Comparison of ENCODE assay signal across 21 cellular contexts in genomic region chr18:10114727-10115463, GRCh38.
"Had no signal": no experiment of that assay in that cellular context is flagged by ENCODE, and none has a peak within 500 bp of the region (broad histone marks: within the 10 kb centered on the region; RNA-seq: fewer than 3 reads in every experiment).

No MANE protein-coding gene starts in this region.

- H3K79me2 ChIP-seq: parathyroid adenoma had no signal

- H3K9ac ChIP-seq: parathyroid adenoma had no signal

- H3K27ac ChIP-seq: parathyroid adenoma, thyroid gland had no signal

- H3K4me1 Mint-ChIP-seq: stimulated activated memory B cell treated with anti-CD40 and anti-IgM and Interleukin-4, amounts not matched to agents 10 μg/mL and 1 μg/mL and 100 μg/mL, for 72 hours had no signal

- H3K27ac Mint-ChIP-seq: activated B cell treated with CpG ODN at 0.5 μM for 24 hours; activated CD8-positive, alpha-beta T cell treated with anti-CD3 and anti-CD28 coated beads, Interleukin-2, amount 10 ng/mL, durations not matched to agents 7 days and 5 days; activated naive CD8-positive, alpha-beta T cell; naive B cell; stimulated activated memory B cell treated with anti-CD40 and anti-IgM and Interleukin-4, amounts not matched to agents 10 μg/mL and 1 μg/mL and 100 μg/mL, for 72 hours had no signal

- H3K9me3 ChIP-seq: neutrophil, thyroid gland had no signal

- DNase-seq: activated B cell treated with CpG ODN at 0.5 μM for 24 hours; activated CD4-positive, alpha-beta T cell treated with anti-CD3 and anti-CD28 coated beads for 48 hours; activated CD8-positive, alpha-beta memory T cell treated with anti-CD3 and anti-CD28 coated beads, Interleukin-2, amount 50 U/mL, for 4 hours; activated CD8-positive, alpha-beta T cell treated with anti-CD3 and anti-CD28 coated beads, Interleukin-2, amount 10 ng/mL, durations not matched to agents 7 days and 5 days; activated gamma-delta T cell treated with Interleukin-2 at 50 U/mL for 16 hours; activated T-cell treated with anti-CD3 and anti-CD28 coated beads, Interleukin-2, amount 50 U/mL, for 48 hours; amniotic stem cell; hippocampal formation; kidney; left lung; mammary epithelial cell; naive B cell; stimulated activated CD4-positive, alpha-beta T cell treated with anti-CD3 and anti-CD28 coated beads, Interleukin-2, amount 100 ng/mL, for 48 hours; thyroid gland had no signal

- H3K27me3 ChIP-seq: left lung, neutrophil, thyroid gland had no signal

- ATAC-seq: activated CD8-positive, alpha-beta T cell treated with anti-CD3 and anti-CD28 coated beads, Interleukin-2, amount 10 ng/mL, durations not matched to agents 7 days and 5 days; esophagus mucosa; left lung; stimulated activated memory B cell treated with anti-CD40 and anti-IgM and Interleukin-4, amounts not matched to agents 10 μg/mL and 1 μg/mL and 100 μg/mL, for 72 hours had no signal

- H3K4me3 Mint-ChIP-seq: activated B cell treated with CpG ODN at 0.5 μM for 24 hours; activated CD8-positive, alpha-beta T cell treated with anti-CD3 and anti-CD28 coated beads, Interleukin-2, amount 10 ng/mL, durations not matched to agents 7 days and 5 days; activated naive CD8-positive, alpha-beta T cell; naive B cell; stimulated activated memory B cell treated with anti-CD40 and anti-IgM and Interleukin-4, amounts not matched to agents 10 μg/mL and 1 μg/mL and 100 μg/mL, for 72 hours had no signal

- H3K36me3 ChIP-seq: left lung, neutrophil, thyroid gland had no signal

- H3K4me1 ChIP-seq: parathyroid adenoma, thyroid gland had no signal

- H3K36me3 Mint-ChIP-seq: activated naive CD8-positive, alpha-beta T cell; stimulated activated memory B cell treated with anti-CD40 and anti-IgM and Interleukin-4, amounts not matched to agents 10 μg/mL and 1 μg/mL and 100 μg/mL, for 72 hours had no signal

- H3K9me3 Mint-ChIP-seq: stimulated activated memory B cell treated with anti-CD40 and anti-IgM and Interleukin-4, amounts not matched to agents 10 μg/mL and 1 μg/mL and 100 μg/mL, for 72 hours had no signal

- FAIRE-seq: colon, kidney, TTC549 had no signal

- H3K4me3 ChIP-seq: left lung, thyroid gland had no signal

- H2AFZ ChIP-seq: parathyroid adenoma had no signal
